ENCODE assay signal across 8 cellular contexts in the genomic region with DNA sequence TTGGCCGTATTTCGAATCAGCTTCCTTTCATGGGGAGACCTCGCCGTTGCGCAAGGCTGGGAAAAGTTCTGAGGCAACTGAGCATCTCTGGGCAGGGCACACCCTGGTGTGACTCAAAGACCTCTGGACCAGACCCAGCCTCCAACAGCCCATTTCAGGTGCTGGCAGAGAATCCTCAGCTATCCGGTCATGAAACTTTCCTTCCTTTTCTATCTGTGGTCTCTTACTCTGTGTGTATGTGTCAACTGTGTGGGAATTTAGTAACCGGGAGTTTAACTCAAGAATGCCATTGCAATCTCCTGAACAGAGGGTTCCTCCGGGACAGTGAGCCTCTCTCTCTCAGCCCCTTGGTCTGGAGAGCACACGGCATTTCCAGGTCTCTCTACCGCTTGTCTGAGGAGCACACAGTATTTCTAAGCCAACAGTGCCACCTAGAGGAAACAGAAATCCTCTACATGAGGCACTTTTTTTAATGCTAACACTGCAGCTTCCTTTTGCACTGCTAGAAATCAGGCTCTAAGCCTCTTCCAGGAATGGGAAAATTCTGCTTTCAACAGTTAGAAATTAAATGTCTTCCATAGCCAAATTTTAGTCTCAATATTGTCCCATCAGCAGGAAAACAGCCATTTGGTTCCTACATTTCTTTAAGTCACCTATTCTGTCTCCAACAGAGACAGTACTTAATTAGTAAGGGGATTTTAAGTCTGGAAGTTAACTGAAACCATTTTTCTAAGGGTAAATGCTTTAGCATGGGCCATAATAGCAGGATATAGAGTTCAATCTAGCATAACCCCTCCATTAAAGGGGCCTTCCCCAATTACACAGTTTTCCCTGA. TPM values are rescaled to one million over a fixed set of nuclear protein-coding genes. Genes with fewer than 3 reads are reported as not detected.
DNase-seq lines count a peak whose midpoint lies in the region; ATAC-seq and TF ChIP-seq lines count a peak whose summit lies in the region.

No MANE protein-coding gene starts in this region.

- peak; percentile 62 for ATAC-seq in HG03039 (IDR thresholded peaks at IDR 0.05; ENCODE audit: unreplicated experiment)
- peak; percentile 94 for ATAC-seq in left ventricle myocardium superior
- ATAC-seq in HG02970 (IDR thresholded peaks at IDR 0.05; ENCODE audit: low FRiP score, unreplicated experiment): no peak

- no peak overlapping the region for H3K27ac ChIP-seq in ascending aorta

- no peaks in the 10 kb centered on the region for H3K36me3 ChIP-seq in ascending aorta

- no peaks in the 10 kb centered on the region for H3K27me3 ChIP-seq in ascending aorta

- peak overlapping the region in 1 of 2 donors; percentile 8 for H3K4me3 ChIP-seq in ascending aorta

- intact Hi-C loops in ascending aorta (cut with DNase I) (loop anchor here (1.0 to 2.0 kb wide), 4 partner anchors 28 to 297 kb away; no protein-coding TSS in a partner anchor), left ventricle myocardium superior (cut with micrococcal nuclease) (no loop called here)

- peak; percentile 60 to 81 (median 61) for TF ChIP-seq CTCF in ascending aorta (IDR thresholded peaks at IDR 0.05)

- no peaks in the 10 kb centered on the region for H3K4me1 ChIP-seq in ascending aorta

- H3K9me3 ChIP-seq in ascending aorta: peaks cover 8 to 26% of the 10 kb centered on the region in 2 donors

- DNase-seq in NCI-H2107 treated with DMSO at 0.1 percent for 48 hours (lab: John Stamatoyannopoulos, UW; ENCODE audit: unreplicated experiment) (peak; percentile 16), NCI-H2107 (lab: John Stamatoyannopoulos, UW) (no peak), NCI-H69 (lab: John Stamatoyannopoulos, UW) (peak; percentile 86), ascending aorta (ENCODE audit: low spot score in 2 of 2) (peak in 1 of 2 donors; percentile 77), left ventricle myocardium superior (peak; percentile 33), pulmonary artery endothelial cell (ENCODE audit: low read depth, low spot score) (peak; percentile 29)

RNA-seq across cellular contexts. Expression of a gene that starts 32.7 kb away (rescaled TPM):
- total RNA-seq in ascending aorta (129 TPM), left ventricle myocardium superior (2,753 TPM), pulmonary artery endothelial cell (0.04 TPM in 1 of 2 replicates, not detected in the other)

Comparison
In these comparisons a context has a peak if more than half of its experiments do, and no peak if none do; other contexts are left out.
1. RNA of a gene that starts 32.7 kb away (total RNA-seq): 2,753 TPM in left ventricle myocardium superior (single experiment) and 129 TPM in ascending aorta (single experiment); 0.04 TPM in pulmonary artery endothelial cell; every median in the first group is over 100 times any median in the second.